11 cellular contexts compared by ENCODE assay signal in genomic region chrX:16183843-16184242, GRCh38. TPM values are rescaled to one million over a fixed set of nuclear protein-coding genes. Genes with fewer than 3 reads are reported as not detected.
DNase-seq lines count a peak whose midpoint lies in the region; ATAC-seq and TF ChIP-seq lines count a peak whose summit lies in the region.
"Not testable (repeated sequence)": the region's sequence is repeated elsewhere in the genome, so short reads cannot be mapped to it uniquely, and the experiment has no call there.
"Had no signal": no experiment of that assay in that cellular context is flagged by ENCODE, and none has a peak within 500 bp of the region (broad histone marks: within the 10 kb centered on the region; RNA-seq: fewer than 3 reads in every experiment).

No MANE protein-coding gene starts in this region.

- H3T11ph ChIP-seq in H9 (ENCODE audit: low read length) = not testable (repeated sequence)

- not testable (repeated sequence) for H2BK5ac ChIP-seq in H9 (ENCODE audit: insufficient read length, low read length); mesendoderm (ENCODE audit: low read length)

- H3K23ac ChIP-seq in H9 (ENCODE audit: insufficient read length, low read depth, low read length); mesendoderm (ENCODE audit: low read length): not testable (repeated sequence)

- TF ChIP-seq CTCF in H9 (conservative IDR thresholded peaks at IDR 0.05); WTC11 (IDR thresholded peaks at IDR 0.05); hepatocyte (IDR thresholded peaks at IDR 0.05; ENCODE audit: poor library complexity); neural progenitor cell (IDR thresholded peaks at IDR 0.05); type B pancreatic cell (conservative IDR thresholded peaks at IDR 0.05): not testable (repeated sequence)

- not testable (repeated sequence) for H3K4me2 ChIP-seq in H9 (ENCODE audit: insufficient read depth, insufficient read length, low read length); mesendoderm (ENCODE audit: low read length)
- H3K4me2 ChIP-seq in hepatocyte (peak overlapping the region; percentile 56), neural progenitor cell (peak overlapping the region; percentile 24)

- H2BK120ac ChIP-seq in H9 (ENCODE audit: low read depth, low read length, poor library complexity, severe bottlenecking); mesendoderm (ENCODE audit: low read depth, low read length): not testable (repeated sequence)

- not testable (repeated sequence) for H3K23me2 ChIP-seq in H9 (ENCODE audit: insufficient read length, low read depth, low read length, poor library complexity, severe bottlenecking)

- no CpG with 5 or more reads among the region's 10 CpGs for WGBS in H9 (ENCODE audit: extremely low coverage, insufficient read length, low lambda C conversion rate)
- 52% methylated on average over 10 of the region's 10 CpGs for WGBS in hepatocyte (ENCODE audit: low lambda C conversion rate, missing lambda C conversion rate)
- WGBS in mesendoderm (ENCODE audit: extremely low coverage, insufficient coverage, low lambda C conversion rate) = no CpG with 5 or more reads among the region's 10 CpGs

- not testable (repeated sequence) for H3K79me1 ChIP-seq in H9 (ENCODE audit: insufficient read depth, low read depth, low read length, poor library complexity, severe bottlenecking); mesendoderm (ENCODE audit: low read length)

- H3K27me3 ChIP-seq in H9 (ENCODE audit: insufficient read depth, low read length); HUES6 (ENCODE audit: control insufficient read depth, insufficient read depth, low read length); hepatocyte; mesendoderm (ENCODE audit: insufficient read depth, low read length, poor library complexity); neural progenitor cell: not testable (repeated sequence)

- H3K9me3 ChIP-seq in H9 (ENCODE audit: control insufficient read depth, low read depth, low read length); HUES6 (ENCODE audit: control insufficient read depth, insufficient read depth, low read depth, low read length); hepatocyte (ENCODE audit: low read depth); neural progenitor cell (ENCODE audit: low read depth): not testable (repeated sequence)

- H3K27me3 Mint-ChIP-seq in H9 (ENCODE audit: low read depth); WTC11 (ENCODE audit: low read depth); neural progenitor cell (ENCODE audit: insufficient read depth, low read depth): not testable (repeated sequence)
- peaks cover 40% of the 10 kb centered on the region for H3K27me3 Mint-ChIP-seq in type B pancreatic cell

- H4K20me1 ChIP-seq in H9 (ENCODE audit: control insufficient read depth, insufficient read depth, insufficient read length); hepatocyte (ENCODE audit: insufficient read depth, poor library complexity, severe bottlenecking); neural progenitor cell (ENCODE audit: low read depth): not testable (repeated sequence)

- peaks cover 9 to 44% (median 12%) of the 10 kb centered on the region in 3 experiments for H3K36me3 Mint-ChIP-seq in H9 (ENCODE audit: insufficient read depth in 1 of 3, low read depth in 3 of 3)
- H3K36me3 Mint-ChIP-seq in WTC11, neural progenitor cell, type B pancreatic cell: not testable (repeated sequence)

- H3K9ac ChIP-seq in H9 (ENCODE audit: extremely low read depth, insufficient read length, low read length); neural progenitor cell: not testable (repeated sequence)
- H3K9ac ChIP-seq in HUES6 (ENCODE audit: low read length) = peak overlapping the region; percentile 99
- H3K9ac ChIP-seq in mesendoderm (ENCODE audit: low read length) = peak overlapping the region; percentile 67

- H3K18ac ChIP-seq in H9 (ENCODE audit: insufficient read length, low read depth, low read length); mesendoderm (ENCODE audit: low read length): not testable (repeated sequence)

- not testable (repeated sequence) for H3K9me2 ChIP-seq in hepatocyte (replicated peaks; ENCODE audit: insufficient read depth)

- CTCF ChIA-PET in WTC11 (lab: Charles Lee) = not testable (repeated sequence)

- DNase-seq in H9; WTC11 (ENCODE audit: low spot score); hepatocyte (ENCODE audit: low spot score); mesendoderm; neural progenitor cell (ENCODE audit: low spot score); type B pancreatic cell (ENCODE audit: extremely low spot score, unreplicated experiment): not testable (repeated sequence)

- H2AFZ ChIP-seq in H9 (ENCODE audit: low read length); hepatocyte; neural progenitor cell (replicated peaks): not testable (repeated sequence)

- not testable (repeated sequence) for H3K56ac ChIP-seq in H9 (ENCODE audit: insufficient read length, low read depth, low read length)
- peak overlapping the region; percentile 67 for H3K56ac ChIP-seq in mesendoderm (ENCODE audit: low read length)

- not testable (repeated sequence) for H2BK20ac ChIP-seq in H9 (ENCODE audit: low read depth, low read length, poor library complexity, severe bottlenecking)

- H2BK15ac ChIP-seq in H9 (ENCODE audit: low read depth, low read length); mesendoderm (replicated peaks; ENCODE audit: low read depth): not testable (repeated sequence)

- H3F3A ChIP-seq in neural progenitor cell (ENCODE audit: low read depth) = not testable (repeated sequence)

- not testable (repeated sequence) for H2BK12ac ChIP-seq in H9 (ENCODE audit: insufficient read length, low read depth, low read length)

- H3K27ac ChIP-seq in H9 (ENCODE audit: insufficient read length, low read depth, low read length); hepatocyte; neural progenitor cell: not testable (repeated sequence)
- H3K27ac ChIP-seq in HUES6 (ENCODE audit: low read depth, low read length) (peak overlapping the region; percentile 85; the same call in 1 of the 2 replicates), mesendoderm (ENCODE audit: low read depth, low read length) (peak overlapping the region; percentile 36)

- ATAC-seq in WTC11 = not testable (repeated sequence)

- H3K4me1 ChIP-seq in H9 (ENCODE audit: insufficient read depth, low read length) = peaks cover 15% of the 10 kb centered on the region
- H3K4me1 ChIP-seq in HUES6 (ENCODE audit: control insufficient read depth, insufficient read depth, low read length) = peaks cover 52% of the 10 kb centered on the region
- peaks cover 12% of the 10 kb centered on the region for H3K4me1 ChIP-seq in hepatocyte (ENCODE audit: insufficient read depth)
- H3K4me1 ChIP-seq in mesendoderm (ENCODE audit: control insufficient read depth, low read depth, low read length) = not testable (repeated sequence)
- peaks cover 18% of the 10 kb centered on the region for H3K4me1 ChIP-seq in neural progenitor cell

- H3K36me3 ChIP-seq in HUES6 (ENCODE audit: control insufficient read depth, insufficient read depth, low read length) = peaks cover 25% of the 10 kb centered on the region; the same call in 1 of the 2 replicates
- H3K36me3 ChIP-seq in hepatocyte (replicated peaks; ENCODE audit: insufficient read depth, low read depth); mesendoderm (ENCODE audit: control insufficient read depth, insufficient read depth, low read length); neural progenitor cell: not testable (repeated sequence)

- H3K4me3 ChIP-seq in HUES6 (ENCODE audit: low read depth, low read length) (peak overlapping the region; percentile 76), neural progenitor cell (peak overlapping the region; percentile 5)
- H3K4me3 ChIP-seq in hepatocyte; mesendoderm (ENCODE audit: low read length): not testable (repeated sequence)

- not testable (repeated sequence) for H4K5ac ChIP-seq in H9 (ENCODE audit: insufficient read length, low read depth, low read length); mesendoderm (ENCODE audit: low read length)

- H3K4me1 Mint-ChIP-seq in H9 = peaks cover 65 to 80% of the 10 kb centered on the region in 2 experiments
- peaks cover 76% of the 10 kb centered on the region for H3K4me1 Mint-ChIP-seq in WTC11
- not testable (repeated sequence) for H3K4me1 Mint-ChIP-seq in neural progenitor cell; type B pancreatic cell (ENCODE audit: unreplicated experiment)

- H3K4me3 Mint-ChIP-seq in H9 (peak overlapping the region in 1 of 2 experiments; percentile 87; a peak in 2 of 5 replicates), WTC11 (peak overlapping the region; percentile 23; the same call in 1 of the 2 replicates), type B pancreatic cell (peak overlapping the region; percentile 60)
- not testable (repeated sequence) for H3K4me3 Mint-ChIP-seq in neural progenitor cell

- not testable (repeated sequence) for H3K79me2 ChIP-seq in H9 (ENCODE audit: insufficient read depth, low read length); hepatocyte; mesendoderm (ENCODE audit: control insufficient read depth, insufficient read depth, low read length); neural progenitor cell (ENCODE audit: low read depth)

- not testable (repeated sequence) for H3K4ac ChIP-seq in H9 (ENCODE audit: low read depth, low read length); mesendoderm (ENCODE audit: low read depth, low read length)

- H3K14ac ChIP-seq in H9 (ENCODE audit: insufficient read depth, low read length) = not testable (repeated sequence)

- H2AK5ac ChIP-seq in H9 (ENCODE audit: insufficient read length, low read length); mesendoderm (ENCODE audit: low read length): not testable (repeated sequence)

- peak overlapping the region in 2 of 3 experiments; percentile 18 to 99; a peak in 5 of 7 replicates for H3K27ac Mint-ChIP-seq in H9
- H3K27ac Mint-ChIP-seq in WTC11 = peak overlapping the region; percentile 89
- not testable (repeated sequence) for H3K27ac Mint-ChIP-seq in neural progenitor cell, type B pancreatic cell

- H3K9me3 Mint-ChIP-seq in H9 = peaks cover 2 to 18% of the 10 kb centered on the region in 2 experiments
- not testable (repeated sequence) for H3K9me3 Mint-ChIP-seq in WTC11, neural progenitor cell, type B pancreatic cell

- POLR2A ChIA-PET in WTC11 (lab: Charles Lee) = not testable (repeated sequence)

- not testable (repeated sequence) for H4K91ac ChIP-seq in H9 (ENCODE audit: insufficient read length, low read depth, low read length)

- H4K8ac ChIP-seq in H9 (replicated peaks; ENCODE audit: insufficient read length, low read depth, low read length); mesendoderm (ENCODE audit: low read depth, low read length): not testable (repeated sequence)

RNA-seq across cellular contexts. Expression of gene MAGEB17, which starts 16.6 kb away (rescaled TPM):
- total RNA-seq in H9 (2021) = 0.66 and 0.74 TPM in 2 replicates
- 0.27 to 0.63 TPM (median 0.41 TPM) in 3 replicates for total RNA-seq in WTC11 (2021)
- 0.20 TPM in 1 of 2 replicates, not detected in the other for total RNA-seq in hepatocyte
- polyA plus RNA-seq in hepatocyte = 0.29 TPM in 1 of 2 replicates, not detected in the other
- 0.20 TPM for polyA plus RNA-seq in mesendoderm (2013, experiment 1 of 2)
- 0.28 TPM for polyA plus RNA-seq in mesendoderm (2013, experiment 2 of 2)
- 0.09 TPM in 1 of 2 replicates, not detected in the other for total RNA-seq in neural progenitor cell (ENCODE audit: low replicate concordance)
- total RNA-seq in type B pancreatic cell (ENCODE audit: low replicate concordance) = 0.26 TPM in 1 of 2 replicates, not detected in the other
- total RNA-seq: Caco-2; CD4-positive, alpha-beta T cell; GM23248; H4 had no signal
- polyA plus RNA-seq: GM23248 had no signal
